ENCODE assay signal across 18 cellular contexts in the genomic region with DNA sequence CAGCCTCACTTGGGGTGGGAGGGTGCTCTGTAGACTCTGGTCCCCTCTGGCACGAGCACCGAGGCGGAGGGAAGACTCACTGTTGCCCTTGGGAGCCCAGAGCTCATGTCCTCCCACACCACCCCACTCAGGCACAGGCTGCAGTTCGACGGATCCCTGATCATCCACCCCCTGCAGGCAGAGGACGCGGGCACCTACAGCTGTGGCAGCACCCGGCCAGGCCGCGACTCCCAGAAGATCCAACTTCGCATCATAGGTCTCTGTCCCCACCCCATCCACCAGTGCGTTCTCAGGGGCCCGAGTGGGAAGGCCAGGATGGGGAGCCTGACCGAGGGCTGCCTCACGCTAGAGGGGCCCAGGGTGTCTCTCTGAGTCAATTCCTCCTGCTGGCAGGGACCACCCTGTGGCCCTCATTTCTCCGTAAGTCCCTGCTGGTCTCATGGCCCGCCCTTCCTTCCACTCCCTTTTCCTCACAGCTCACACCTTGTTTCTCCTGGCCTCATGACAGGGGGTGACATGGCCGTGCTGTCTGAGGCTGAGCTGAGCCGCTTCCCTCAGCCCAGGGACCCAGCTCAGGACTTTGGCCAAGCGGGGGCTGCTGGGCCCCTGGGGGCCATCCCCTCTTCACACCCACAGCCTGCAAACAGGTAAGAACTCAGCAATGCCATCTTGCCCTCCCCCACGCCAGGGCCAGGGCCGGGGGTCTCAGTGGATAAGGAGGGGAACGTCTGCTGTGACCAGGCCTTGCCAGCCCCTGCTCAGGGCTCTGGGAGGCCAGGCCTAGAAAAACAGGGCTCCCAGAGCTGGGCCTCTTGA. TPM values are rescaled to one million over a fixed set of nuclear protein-coding genes. Genes with fewer than 3 reads are reported as not detected.
DNase-seq lines count a peak whose midpoint lies in the region; ATAC-seq, FAIRE-seq and TF ChIP-seq lines count a peak whose summit lies in the region.
"Had no signal": no experiment of that assay in that cellular context is flagged by ENCODE, and none has a peak within 500 bp of the region (broad histone marks: within the 10 kb centered on the region; RNA-seq: fewer than 3 reads in every experiment).

No MANE protein-coding gene starts in this region.

- peak; percentile 8 for DNase-seq in AG08396 (ENCODE audit: low spot score)
- peak; percentile 19 for DNase-seq in GM12892 (ENCODE audit: insufficient read length)
- DNase-seq in K562 (ENCODE audit: extremely low read depth in 1 of 4, low spot score in 3 of 4), result no peak
- DNase-seq in neuronal stem cell (ENCODE audit: low spot score), result no peak
- no peak for DNase-seq in uterus
- no peak for DNase-seq in WTC11 (ENCODE audit: low spot score)
- DNase-seq: DMS79 treated with DMSO at 0.1 percent for 48 hours, GM23248, MV-4-11, NCI-H1694 treated with DMSO at 0.1 percent for 48 hours, NCI-H510A, PC-3 had no signal

- no peak overlapping the region for H2BK12ac ChIP-seq in neuronal stem cell (ENCODE audit: low read length)

- 55% methylated on average over 10 of the region's 23 CpGs for WGBS in K562 (ENCODE audit: insufficient coverage, low coverage, missing lambda C conversion rate)
- no CpG with 5 or more reads among the region's 23 CpGs for WGBS in neuronal stem cell (ENCODE audit: extremely low coverage in 2 of 2, insufficient read length in 2 of 2, insufficient replicate concordance in 1 of 2), 2 donors

- H4K20me1 ChIP-seq in K562 (replicated peaks; ENCODE audit: control insufficient read depth, insufficient read depth, low read length), result no peaks in the 10 kb centered on the region

- TF ChIP-seq RAD21 in K562 (CRISPR knock-in tag; conservative IDR thresholded peaks at IDR 0.05 in 1 of 2, IDR thresholded peaks at IDR 0.05 in 1 of 2), result no peak

- intact Hi-C loops in K562 (cut with micrococcal nuclease) (no loop called here), uterus (cut with DNase I; ENCODE audit: low total_unique reads) (no loop called here)

- H3K4me1 Mint-ChIP-seq in WTC11, result no peaks in the 10 kb centered on the region; the same call in 1 of the 2 replicates
- H3K4me1 Mint-ChIP-seq: CD14-positive monocyte had no signal

- peaks cover 0 to 11% of the 10 kb centered on the region in 2 experiments; a peak in 2 of 5 replicates for H3K4me1 ChIP-seq in K562 (replicated peaks in 1 of 2; ENCODE audit: control insufficient read depth in 2 of 2, insufficient read depth in 2 of 2, low read length in 2 of 2)
- H3K4me1 ChIP-seq in neuronal stem cell (ENCODE audit: control insufficient read depth in 2 of 2, insufficient read depth in 1 of 2, low read depth in 1 of 2, low read length in 2 of 2), result peaks cover 10 to 13% of the 10 kb centered on the region in 2 donors
- no peaks in the 10 kb centered on the region for H3K4me1 ChIP-seq in uterus

- no peaks in the 10 kb centered on the region for H3K27me3 Mint-ChIP-seq in WTC11 (ENCODE audit: low read depth)

- peak overlapping the region; percentile 87 for H3K23ac ChIP-seq in neuronal stem cell (ENCODE audit: low read depth, low read length, poor library complexity)

- no peak for TF ChIP-seq CTCF in K562 (IDR thresholded peaks at IDR 0.05 in 2 of 3, conservative IDR thresholded peaks at IDR 0.05 in 1 of 3; ENCODE audit: insufficient read depth in 2 of 3, low read depth in 1 of 3, low read length in 3 of 3)
- no peak for TF ChIP-seq CTCF in uterus (IDR thresholded peaks at IDR 0.05)
- no peak for TF ChIP-seq CTCF in WTC11 (IDR thresholded peaks at IDR 0.05)

- POLR2A ChIA-PET in K562 (lab: Yijun Ruan, JAX) (interaction anchor here (0.6 to 1.6 kb wide), 4 partner anchors 12 to 1965 kb away, joined by 3 to 5 read pairs (median 4); no protein-coding TSS in a partner anchor), WTC11 (lab: Charles Lee) (no interaction called here)

- FAIRE-seq in GM12892 (lab: Jason Lieb, UNC) (no peak), K562 (lab: Jason Lieb, UNC) (no peak)

- H3K9me1 ChIP-seq in K562 (ENCODE audit: control insufficient read depth, insufficient read depth, low read length), result no peaks in the 10 kb centered on the region

- peak overlapping the region; percentile 3 for H3K18ac ChIP-seq in neuronal stem cell (ENCODE audit: low read length)

- H4K8ac ChIP-seq in neuronal stem cell (ENCODE audit: low read depth, low read length), result no peak overlapping the region

- H3K9me3 Mint-ChIP-seq in WTC11, result no peaks in the 10 kb centered on the region

- H3K79me1 ChIP-seq in neuronal stem cell (ENCODE audit: low read depth, low read length), result peaks cover 2% of the 10 kb centered on the region

- H4K91ac ChIP-seq in neuronal stem cell (ENCODE audit: low read depth, low read length, poor library complexity), result no peak overlapping the region

- no TSS peak for BruUV-seq in K562 (replicated peaks; lab: Mats Ljungman, UMichigan)

- TF ChIP-seq POLR2A in GM12892 (IDR thresholded peaks at IDR 0.05; ENCODE audit: low read depth, low read length) (no peak), K562 (conservative IDR thresholded peaks at IDR 0.05) (no peak), uterus (IDR thresholded peaks at IDR 0.05) (no peak)

- H3K27ac ChIP-seq in K562 (ENCODE audit: extremely low read depth, low read depth, low read length) (no peak overlapping the region), neuronal stem cell (replicated peaks; ENCODE audit: low read length) (no peak overlapping the region), uterus (no peak overlapping the region)
- H3K27ac ChIP-seq: GM23248, KMS-11, RWPE1 had no signal

- TF ChIP-seq EP300 in K562 (IDR thresholded peaks at IDR 0.05; ENCODE audit: low read length), result no peak

- H3K27ac Mint-ChIP-seq in WTC11, result no peak overlapping the region

- in situ Hi-C loops in K562 (cut with MboI), result no loop called here

- H3K4me3 Mint-ChIP-seq in WTC11, result no peak overlapping the region
- H3K4me3 Mint-ChIP-seq: CD14-positive monocyte had no signal

- H3K4me3 ChIP-seq in K562, result no peak overlapping the region
- H3K4me3 ChIP-seq in neuronal stem cell (ENCODE audit: low read length in 2 of 2), result no peak overlapping the region
- no peak overlapping the region for H3K4me3 ChIP-seq in uterus
- H3K4me3 ChIP-seq: GM23248 had no signal

- peak overlapping the region; percentile 13 for H3K4ac ChIP-seq in neuronal stem cell (ENCODE audit: low read length)

- H3K36me3 ChIP-seq in K562 (ENCODE audit: control insufficient read depth, insufficient read depth, low read length), result no peaks in the 10 kb centered on the region
- peaks cover 0 to 34% of the 10 kb centered on the region in 2 donors for H3K36me3 ChIP-seq in neuronal stem cell (replicated peaks in 1 of 2; ENCODE audit: control insufficient read depth in 2 of 2, insufficient read depth in 2 of 2, low read length in 2 of 2)
- no peaks in the 10 kb centered on the region for H3K36me3 ChIP-seq in uterus

- H3K9ac ChIP-seq in K562 (ENCODE audit: insufficient read depth in 1 of 2, low read depth in 2 of 2, low read length in 2 of 2), result no peak overlapping the region
- H3K9ac ChIP-seq in neuronal stem cell (ENCODE audit: low read depth, low read length, poor library complexity), result no peak overlapping the region
- H3K9ac ChIP-seq: GM23248, KMS-11 had no signal

- H2AFZ ChIP-seq in K562 (ENCODE audit: low read depth, low read length) (no peak overlapping the region), neuronal stem cell (ENCODE audit: low read length) (no peak overlapping the region)
- H2AFZ ChIP-seq: GM23248 had no signal

- H2BK5ac ChIP-seq in neuronal stem cell (ENCODE audit: low read length), result no peak overlapping the region

- no peak for ATAC-seq in K562
- ATAC-seq in HG03432 (IDR thresholded peaks at IDR 0.05; ENCODE audit: unreplicated experiment), result no peak
- ATAC-seq in WTC11, result no peak
- ATAC-seq in HG03139 (IDR thresholded peaks at IDR 0.05; ENCODE audit: unreplicated experiment), result no peak
- ATAC-seq: HCT116 had no signal

- H2BK15ac ChIP-seq in neuronal stem cell (ENCODE audit: low read length), result no peak overlapping the region

- no peaks in the 10 kb centered on the region for H3K36me3 Mint-ChIP-seq in WTC11

- H2AK5ac ChIP-seq in neuronal stem cell (ENCODE audit: low read depth, low read length), result no peak overlapping the region

- H3K4me2 ChIP-seq in K562 (ENCODE audit: insufficient read depth, low read length), result no peak overlapping the region
- no peak overlapping the region for H3K4me2 ChIP-seq in neuronal stem cell (ENCODE audit: insufficient read depth, low read length, poor library complexity, severe bottlenecking)
- H3K4me2 ChIP-seq: KMS-11 had no signal

- no peak overlapping the region for H3K14ac ChIP-seq in neuronal stem cell (ENCODE audit: low read length)

- H2BK120ac ChIP-seq in neuronal stem cell (ENCODE audit: low read depth, low read length), result no peak overlapping the region

- CTCF ChIA-PET in K562 (lab: Yijun Ruan, JAX; ENCODE audit: low intra/inter-chr PET ratio) (no interaction called here), WTC11 (lab: Charles Lee) (interaction anchor here (0.7 to 2.0 kb wide), 4 partner anchors 32 to 208 kb away, joined by 3 to 16 read pairs (median 4); no protein-coding TSS in a partner anchor)

- H3K79me2 ChIP-seq in K562 (ENCODE audit: control insufficient read depth, insufficient read depth, low read length), result no peaks in the 10 kb centered on the region

- H3K27me3 ChIP-seq in K562 (ENCODE audit: control insufficient read depth in 2 of 2, insufficient read depth in 2 of 2, low read length in 2 of 2) (no peaks in the 10 kb centered on the region), neuronal stem cell (ENCODE audit: control insufficient read depth in 3 of 3, insufficient read depth in 3 of 3, low read depth in 1 of 3, low read length in 3 of 3) (no peaks in the 10 kb centered on the region), uterus (no peaks in the 10 kb centered on the region)

- no peaks in the 10 kb centered on the region for H3K9me3 ChIP-seq in K562 (replicated peaks; ENCODE audit: control insufficient read depth, insufficient read depth, low read depth, low read length)
- H3K9me3 ChIP-seq in neuronal stem cell (replicated peaks in 1 of 2; ENCODE audit: control insufficient read depth in 2 of 2, insufficient read depth in 1 of 2, low read depth in 1 of 2, low read length in 2 of 2), result no peaks in the 10 kb centered on the region
- no peaks in the 10 kb centered on the region for H3K9me3 ChIP-seq in uterus

RNA-seq across cellular contexts. Expression of a gene that starts 27.0 kb away (rescaled TPM):
- 9.8 TPM for polyA plus RNA-seq in GM12892 (2012; ENCODE audit: missing spikeins)
- 34.7 and 36.1 TPM in 2 replicates for total RNA-seq in K562 (2011; cell fraction: chromatin; rRNA removed; ENCODE audit: low replicate concordance)
- total RNA-seq in K562 (2011; cell fraction: nucleolus; rRNA removed), result 21.0 and 22.8 TPM in 2 replicates
- total RNA-seq in K562 (2011; cell fraction: nucleoplasm; rRNA removed), result 23.0 and 23.8 TPM in 2 replicates
- 1.3 and 1.7 TPM in 2 replicates for total RNA-seq in K562 (2014; rRNA removed)
- 1.2 and 1.4 TPM in 2 replicates for total RNA-seq in K562 (2014; rRNA removed; fragmentation: Illumina TruSeq; extraction: Trizol)
- total RNA-seq in K562 (2015; rRNA removed; fragmentation: Illumina TruSeq; extraction: Trizol), result 1.2 TPM in 2 replicates
- 2.2 and 2.9 TPM in 2 replicates for total RNA-seq in K562 (2021)
- 2.9 and 4.2 TPM in 2 replicates for polyA plus RNA-seq in K562 (2011; rRNA removed)
- polyA plus RNA-seq in K562 (2011; cell fraction: cytosol; rRNA removed), result 1.4 and 2.2 TPM in 2 replicates
- polyA plus RNA-seq in K562 (2011; cell fraction: nucleus; rRNA removed), result 20.9 and 24.5 TPM in 2 replicates
- polyA plus RNA-seq in K562 (2012), result 2.8 and 5.5 TPM in 2 replicates
- 1.7 and 2.2 TPM in 2 replicates for polyA plus RNA-seq in K562 (2014; fragmentation: Illumina TruSeq; extraction: Trizol)
- under 1 TPM; 0.43 to 0.56 TPM for polyA plus RNA-seq in K562 (2014; fragmentation: Nextera tagmentation; extraction: Ambion mirVana)
- 3.5 and 5.5 TPM in 2 replicates for polyA plus RNA-seq in K562 (2014; rRNA removed)
- 0.95 and 1.7 TPM in 2 replicates for polyA minus RNA-seq in K562 (2011; rRNA and poly(A)+ RNA removed)
- polyA minus RNA-seq in K562 (2011; cell fraction: cytosol; rRNA and poly(A)+ RNA removed), result 0.55 and 1.8 TPM in 2 replicates
- 6.7 and 8.3 TPM in 2 replicates for polyA minus RNA-seq in K562 (2011; cell fraction: nucleus; rRNA and poly(A)+ RNA removed)
- polyA plus RNA-seq in neuronal stem cell (2013, experiment 1 of 2), result 15.1 TPM
- polyA plus RNA-seq in neuronal stem cell (2013, experiment 2 of 2), result 15.7 TPM
- 10 to 100 TPM; 16.5 to 40.2 (median 33.1) TPM for total RNA-seq in uterus
- 9.3 to 16.3 TPM (median 14.8 TPM) in 3 replicates for total RNA-seq in WTC11 (2021)

Comparison
In these comparisons a context has a peak if more than half of its experiments do, and no peak if none do; other contexts are left out.
1. DNase-seq: peak in AG08396 (single experiment) and GM12892 (single experiment); none in K562 (0 of 4), neuronal stem cell (single experiment), uterus (0 of 2) and WTC11 (single experiment).